In genomic region chr5:168877132-168877895, GRCh38 we compare ENCODE assay signal across 14 cellular contexts.
A peak's percentile ranks its signal among the peaks of the same experiment; 100 is the strongest.
DNase-seq lines count a peak whose midpoint lies in the region; ATAC-seq and TF ChIP-seq lines count a peak whose summit lies in the region.
"Had no signal": no experiment of that assay in that cellular context is flagged by ENCODE, and none has a peak within 500 bp of the region (broad histone marks: within the 10 kb centered on the region; RNA-seq: fewer than 3 reads in every experiment).

No MANE protein-coding gene starts in this region.

- DNase-seq in HAP-1 (ENCODE audit: low spot score in 2 of 2), result peak; percentile 42 to 56
- peak; percentile 7 for DNase-seq in OCI-LY7 (ENCODE audit: low spot score)
- DNase-seq in left kidney (ENCODE audit: low read depth, low spot score), result peak; percentile 93
- no peak for DNase-seq in foreskin melanocyte
- DNase-seq in brain microvascular endothelial cell, result no peak
- DNase-seq: activated CD4-positive, alpha-beta memory T cell treated with anti-CD3 and anti-CD28 coated beads, Interleukin-2, amount 10 ng/mL, durations not matched to agents 7 days and 5 days; amniotic stem cell; OCI-M1; spleen; stomach had no signal

- H3K9me3 ChIP-seq in BLaER1, result no peaks in the 10 kb centered on the region
- no peaks in the 10 kb centered on the region for H3K9me3 ChIP-seq in HAP-1
- H3K9me3 ChIP-seq in OCI-LY7 (ENCODE audit: low read length), result no peaks in the 10 kb centered on the region
- H3K9me3 ChIP-seq: BE2C, spleen, stomach had no signal

- H3K4me3 ChIP-seq in BLaER1, result no peak overlapping the region
- no peak overlapping the region for H3K4me3 ChIP-seq in HAP-1
- H3K4me3 ChIP-seq in OCI-LY7 (ENCODE audit: low read depth, low read length, poor library complexity, severe bottlenecking), result no peak overlapping the region
- H3K4me3 ChIP-seq in brain microvascular endothelial cell (ENCODE audit: low read depth, low read length), result no peak overlapping the region
- H3K4me3 ChIP-seq: spleen, stomach had no signal

- H3K4me2 ChIP-seq in BLaER1, result peak overlapping the region; percentile 80
- no peak overlapping the region for H3K4me2 ChIP-seq in OCI-LY7 (ENCODE audit: low read length)

- peak overlapping the region; percentile 3; the same call in 1 of the 2 replicates for H3K9ac ChIP-seq in BLaER1

- H3K79me2 ChIP-seq in OCI-LY7 (ENCODE audit: insufficient read depth, low read depth, low read length), result no peaks in the 10 kb centered on the region

- ATAC-seq in esophagus mucosa (no peak), HG02938 (IDR thresholded peaks at IDR 0.05; ENCODE audit: unreplicated experiment) (no peak)

- POLR2A ChIA-PET in OCI-LY7 (lab: Charles Lee), result interaction anchor here (0.5 to 0.6 kb wide), 2 partner anchors 175 to 804 kb away, joined by 3 read pairs; no protein-coding TSS in a partner anchor

- intact Hi-C loops in OCI-LY7 (cut with micrococcal nuclease; ENCODE audit: unreplicated experiment), result no loop called here

- BruUV-seq in OCI-LY7 (replicated peaks; lab: Mats Ljungman, UMichigan), result no TSS peak

- in situ Hi-C loops in HAP-1 (cut with MboI; ENCODE audit: low sequenced_read_pairs) (no loop called here), brain microvascular endothelial cell (cut with HindIII; ENCODE audit: low pct_ligation_motif_present, low sequenced_read_pairs) (no loop called here)

- no peaks in the 10 kb centered on the region for H3K9me2 ChIP-seq in OCI-LY7 (ENCODE audit: insufficient read depth, low read length)

- CTCF ChIA-PET in OCI-LY7 (lab: Charles Lee; ENCODE audit: unreplicated experiment), result no interaction called here

- H3K4me1 ChIP-seq in BLaER1, result peaks cover 63% of the 10 kb centered on the region
- H3K4me1 ChIP-seq in HAP-1, result peaks cover 29% of the 10 kb centered on the region
- peaks cover 16% of the 10 kb centered on the region for H3K4me1 ChIP-seq in OCI-LY7 (ENCODE audit: insufficient read depth, low read length, poor library complexity, severe bottlenecking)

- H3K27me3 ChIP-seq in BLaER1, result no peaks in the 10 kb centered on the region
- no peaks in the 10 kb centered on the region for H3K27me3 ChIP-seq in HAP-1 (ENCODE audit: low read depth)
- H3K27me3 ChIP-seq in brain microvascular endothelial cell (replicated peaks), result no peaks in the 10 kb centered on the region
- H3K27me3 ChIP-seq: BE2C, stomach had no signal

- H4K20me1 ChIP-seq in BLaER1 (no peaks in the 10 kb centered on the region), OCI-LY7 (ENCODE audit: insufficient read depth, low read length) (no peaks in the 10 kb centered on the region)

- no peaks in the 10 kb centered on the region for H3K36me3 ChIP-seq in BLaER1
- H3K36me3 ChIP-seq in HAP-1 (replicated peaks), result no peaks in the 10 kb centered on the region
- no peaks in the 10 kb centered on the region for H3K36me3 ChIP-seq in OCI-LY7 (ENCODE audit: insufficient read depth, low read length)
- H3K36me3 ChIP-seq in brain microvascular endothelial cell (replicated peaks), result no peaks in the 10 kb centered on the region
- H3K36me3 ChIP-seq: spleen, stomach had no signal

- H3K27ac ChIP-seq in BLaER1 (peak overlapping the region; percentile 49; the same call in 1 of the 2 replicates), OCI-LY7 (ENCODE audit: low read depth, low read length, poor library complexity, severe bottlenecking) (no peak overlapping the region), brain microvascular endothelial cell (no peak overlapping the region)
- H3K27ac ChIP-seq: spleen, stomach had no signal

- TF ChIP-seq CTCF in OCI-LY7 (conservative IDR thresholded peaks at IDR 0.05; ENCODE audit: low read length) (no peak), brain microvascular endothelial cell (IDR thresholded peaks at IDR 0.05; ENCODE audit: low read depth, low read length, missing control alignments) (no peak)

- no peak overlapping the region for H2AFZ ChIP-seq in OCI-LY7 (ENCODE audit: low read length)

Comparison
In these comparisons a context has a peak if more than half of its experiments do, and no peak if none do; other contexts are left out.
1. DNase-seq: peak in HAP-1 (2 of 2), OCI-LY7 (single experiment) and left kidney (single experiment); none in foreskin melanocyte (single experiment) and brain microvascular endothelial cell (single experiment).